ENCODE assay signal across 2 cellular contexts in the genomic region with DNA sequence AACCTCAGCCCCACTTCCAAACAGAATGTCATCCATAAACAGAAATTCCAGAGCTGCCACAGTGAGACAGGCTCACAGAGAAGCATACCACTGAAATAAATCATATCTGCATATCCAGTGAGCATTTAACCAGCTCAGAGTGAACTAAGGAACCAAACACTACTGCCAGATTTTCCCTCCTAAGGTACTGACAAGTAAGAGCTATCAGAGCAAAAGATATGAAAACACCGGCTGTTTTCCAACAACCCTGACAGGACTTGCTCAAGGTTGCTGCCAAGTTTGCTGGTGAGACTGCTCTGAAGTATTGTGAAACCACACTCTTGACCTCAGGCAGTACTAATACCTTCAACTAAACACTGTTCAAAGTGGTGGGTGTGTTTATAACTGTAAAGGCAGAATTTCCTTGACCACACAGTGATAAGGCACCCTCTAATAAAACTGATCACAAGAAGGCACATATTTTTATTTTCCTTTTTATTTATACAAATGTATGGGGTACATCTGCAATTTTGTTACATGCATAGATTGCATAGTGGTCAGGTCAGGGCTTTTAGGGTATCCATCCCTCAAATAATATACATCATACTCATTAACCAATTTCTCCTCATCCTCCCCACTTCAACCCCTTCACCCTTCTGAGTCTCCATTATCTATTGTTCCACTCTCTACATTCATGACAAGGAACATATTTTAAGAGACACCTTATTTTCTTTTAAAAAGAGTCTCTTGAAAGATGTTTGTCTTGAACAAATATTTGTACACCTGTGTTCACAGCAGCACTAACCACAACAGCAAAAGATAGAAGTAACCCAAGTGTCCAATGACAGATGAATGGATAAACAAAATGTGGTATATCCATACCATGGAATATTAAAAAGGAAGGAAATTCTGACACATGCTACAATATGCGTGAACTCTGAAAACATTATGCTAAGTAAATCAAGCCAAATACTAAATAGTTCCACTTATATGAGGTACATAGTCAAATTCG.
TF ChIP-seq lines count a peak whose summit lies in the region.

No MANE protein-coding gene starts in this region.

TF ChIP-seq in liver, 16 proteins besides CTCF, POLR2A, EP300 and RAD21 (continued from another document):
- TF ChIP-seq, protein P1, sequence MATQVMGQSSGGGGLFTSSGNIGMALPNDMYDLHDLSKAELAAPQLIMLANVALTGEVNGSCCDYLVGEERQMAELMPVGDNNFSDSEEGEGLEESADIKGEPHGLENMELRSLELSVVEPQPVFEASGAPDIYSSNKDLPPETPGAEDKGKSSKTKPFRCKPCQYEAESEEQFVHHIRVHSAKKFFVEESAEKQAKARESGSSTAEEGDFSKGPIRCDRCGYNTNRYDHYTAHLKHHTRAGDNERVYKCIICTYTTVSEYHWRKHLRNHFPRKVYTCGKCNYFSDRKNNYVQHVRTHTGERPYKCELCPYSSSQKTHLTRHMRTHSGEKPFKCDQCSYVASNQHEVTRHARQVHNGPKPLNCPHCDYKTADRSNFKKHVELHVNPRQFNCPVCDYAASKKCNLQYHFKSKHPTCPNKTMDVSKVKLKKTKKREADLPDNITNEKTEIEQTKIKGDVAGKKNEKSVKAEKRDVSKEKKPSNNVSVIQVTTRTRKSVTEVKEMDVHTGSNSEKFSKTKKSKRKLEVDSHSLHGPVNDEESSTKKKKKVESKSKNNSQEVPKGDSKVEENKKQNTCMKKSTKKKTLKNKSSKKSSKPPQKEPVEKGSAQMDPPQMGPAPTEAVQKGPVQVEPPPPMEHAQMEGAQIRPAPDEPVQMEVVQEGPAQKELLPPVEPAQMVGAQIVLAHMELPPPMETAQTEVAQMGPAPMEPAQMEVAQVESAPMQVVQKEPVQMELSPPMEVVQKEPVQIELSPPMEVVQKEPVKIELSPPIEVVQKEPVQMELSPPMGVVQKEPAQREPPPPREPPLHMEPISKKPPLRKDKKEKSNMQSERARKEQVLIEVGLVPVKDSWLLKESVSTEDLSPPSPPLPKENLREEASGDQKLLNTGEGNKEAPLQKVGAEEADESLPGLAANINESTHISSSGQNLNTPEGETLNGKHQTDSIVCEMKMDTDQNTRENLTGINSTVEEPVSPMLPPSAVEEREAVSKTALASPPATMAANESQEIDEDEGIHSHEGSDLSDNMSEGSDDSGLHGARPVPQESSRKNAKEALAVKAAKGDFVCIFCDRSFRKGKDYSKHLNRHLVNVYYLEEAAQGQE (IDR thresholded peaks at IDR 0.05) = no peak
- TF ChIP-seq HNF4A (conservative IDR thresholded peaks at IDR 0.05) = peak; percentile 30 to 55
- TF ChIP-seq FOXA2 (IDR thresholded peaks at IDR 0.05) = peak; percentile 1
- TF ChIP-seq, protein P2, sequence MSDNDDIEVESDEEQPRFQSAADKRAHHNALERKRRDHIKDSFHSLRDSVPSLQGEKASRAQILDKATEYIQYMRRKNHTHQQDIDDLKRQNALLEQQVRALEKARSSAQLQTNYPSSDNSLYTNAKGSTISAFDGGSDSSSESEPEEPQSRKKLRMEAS (IDR thresholded peaks at IDR 0.05) = no peak
- no peak for TF ChIP-seq FOXA1 (IDR thresholded peaks at IDR 0.05)
- TF ChIP-seq JUND (IDR thresholded peaks at IDR 0.05) = peak; percentile 11 to 52
- TF ChIP-seq HNF4G (IDR thresholded peaks at IDR 0.05) = no peak
- TF ChIP-seq, protein P3, sequence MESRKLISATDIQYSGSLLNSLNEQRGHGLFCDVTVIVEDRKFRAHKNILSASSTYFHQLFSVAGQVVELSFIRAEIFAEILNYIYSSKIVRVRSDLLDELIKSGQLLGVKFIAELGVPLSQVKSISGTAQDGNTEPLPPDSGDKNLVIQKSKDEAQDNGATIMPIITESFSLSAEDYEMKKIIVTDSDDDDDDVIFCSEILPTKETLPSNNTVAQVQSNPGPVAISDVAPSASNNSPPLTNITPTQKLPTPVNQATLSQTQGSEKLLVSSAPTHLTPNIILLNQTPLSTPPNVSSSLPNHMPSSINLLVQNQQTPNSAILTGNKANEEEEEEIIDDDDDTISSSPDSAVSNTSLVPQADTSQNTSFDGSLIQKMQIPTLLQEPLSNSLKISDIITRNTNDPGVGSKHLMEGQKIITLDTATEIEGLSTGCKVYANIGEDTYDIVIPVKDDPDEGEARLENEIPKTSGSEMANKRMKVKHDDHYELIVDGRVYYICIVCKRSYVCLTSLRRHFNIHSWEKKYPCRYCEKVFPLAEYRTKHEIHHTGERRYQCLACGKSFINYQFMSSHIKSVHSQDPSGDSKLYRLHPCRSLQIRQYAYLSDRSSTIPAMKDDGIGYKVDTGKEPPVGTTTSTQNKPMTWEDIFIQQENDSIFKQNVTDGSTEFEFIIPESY (IDR thresholded peaks at IDR 0.05) = no peak

TF ChIP-seq in GM23338, 12 proteins besides CTCF, POLR2A, EP300 and RAD21 (continued from another document):
- TF ChIP-seq, protein P4, sequence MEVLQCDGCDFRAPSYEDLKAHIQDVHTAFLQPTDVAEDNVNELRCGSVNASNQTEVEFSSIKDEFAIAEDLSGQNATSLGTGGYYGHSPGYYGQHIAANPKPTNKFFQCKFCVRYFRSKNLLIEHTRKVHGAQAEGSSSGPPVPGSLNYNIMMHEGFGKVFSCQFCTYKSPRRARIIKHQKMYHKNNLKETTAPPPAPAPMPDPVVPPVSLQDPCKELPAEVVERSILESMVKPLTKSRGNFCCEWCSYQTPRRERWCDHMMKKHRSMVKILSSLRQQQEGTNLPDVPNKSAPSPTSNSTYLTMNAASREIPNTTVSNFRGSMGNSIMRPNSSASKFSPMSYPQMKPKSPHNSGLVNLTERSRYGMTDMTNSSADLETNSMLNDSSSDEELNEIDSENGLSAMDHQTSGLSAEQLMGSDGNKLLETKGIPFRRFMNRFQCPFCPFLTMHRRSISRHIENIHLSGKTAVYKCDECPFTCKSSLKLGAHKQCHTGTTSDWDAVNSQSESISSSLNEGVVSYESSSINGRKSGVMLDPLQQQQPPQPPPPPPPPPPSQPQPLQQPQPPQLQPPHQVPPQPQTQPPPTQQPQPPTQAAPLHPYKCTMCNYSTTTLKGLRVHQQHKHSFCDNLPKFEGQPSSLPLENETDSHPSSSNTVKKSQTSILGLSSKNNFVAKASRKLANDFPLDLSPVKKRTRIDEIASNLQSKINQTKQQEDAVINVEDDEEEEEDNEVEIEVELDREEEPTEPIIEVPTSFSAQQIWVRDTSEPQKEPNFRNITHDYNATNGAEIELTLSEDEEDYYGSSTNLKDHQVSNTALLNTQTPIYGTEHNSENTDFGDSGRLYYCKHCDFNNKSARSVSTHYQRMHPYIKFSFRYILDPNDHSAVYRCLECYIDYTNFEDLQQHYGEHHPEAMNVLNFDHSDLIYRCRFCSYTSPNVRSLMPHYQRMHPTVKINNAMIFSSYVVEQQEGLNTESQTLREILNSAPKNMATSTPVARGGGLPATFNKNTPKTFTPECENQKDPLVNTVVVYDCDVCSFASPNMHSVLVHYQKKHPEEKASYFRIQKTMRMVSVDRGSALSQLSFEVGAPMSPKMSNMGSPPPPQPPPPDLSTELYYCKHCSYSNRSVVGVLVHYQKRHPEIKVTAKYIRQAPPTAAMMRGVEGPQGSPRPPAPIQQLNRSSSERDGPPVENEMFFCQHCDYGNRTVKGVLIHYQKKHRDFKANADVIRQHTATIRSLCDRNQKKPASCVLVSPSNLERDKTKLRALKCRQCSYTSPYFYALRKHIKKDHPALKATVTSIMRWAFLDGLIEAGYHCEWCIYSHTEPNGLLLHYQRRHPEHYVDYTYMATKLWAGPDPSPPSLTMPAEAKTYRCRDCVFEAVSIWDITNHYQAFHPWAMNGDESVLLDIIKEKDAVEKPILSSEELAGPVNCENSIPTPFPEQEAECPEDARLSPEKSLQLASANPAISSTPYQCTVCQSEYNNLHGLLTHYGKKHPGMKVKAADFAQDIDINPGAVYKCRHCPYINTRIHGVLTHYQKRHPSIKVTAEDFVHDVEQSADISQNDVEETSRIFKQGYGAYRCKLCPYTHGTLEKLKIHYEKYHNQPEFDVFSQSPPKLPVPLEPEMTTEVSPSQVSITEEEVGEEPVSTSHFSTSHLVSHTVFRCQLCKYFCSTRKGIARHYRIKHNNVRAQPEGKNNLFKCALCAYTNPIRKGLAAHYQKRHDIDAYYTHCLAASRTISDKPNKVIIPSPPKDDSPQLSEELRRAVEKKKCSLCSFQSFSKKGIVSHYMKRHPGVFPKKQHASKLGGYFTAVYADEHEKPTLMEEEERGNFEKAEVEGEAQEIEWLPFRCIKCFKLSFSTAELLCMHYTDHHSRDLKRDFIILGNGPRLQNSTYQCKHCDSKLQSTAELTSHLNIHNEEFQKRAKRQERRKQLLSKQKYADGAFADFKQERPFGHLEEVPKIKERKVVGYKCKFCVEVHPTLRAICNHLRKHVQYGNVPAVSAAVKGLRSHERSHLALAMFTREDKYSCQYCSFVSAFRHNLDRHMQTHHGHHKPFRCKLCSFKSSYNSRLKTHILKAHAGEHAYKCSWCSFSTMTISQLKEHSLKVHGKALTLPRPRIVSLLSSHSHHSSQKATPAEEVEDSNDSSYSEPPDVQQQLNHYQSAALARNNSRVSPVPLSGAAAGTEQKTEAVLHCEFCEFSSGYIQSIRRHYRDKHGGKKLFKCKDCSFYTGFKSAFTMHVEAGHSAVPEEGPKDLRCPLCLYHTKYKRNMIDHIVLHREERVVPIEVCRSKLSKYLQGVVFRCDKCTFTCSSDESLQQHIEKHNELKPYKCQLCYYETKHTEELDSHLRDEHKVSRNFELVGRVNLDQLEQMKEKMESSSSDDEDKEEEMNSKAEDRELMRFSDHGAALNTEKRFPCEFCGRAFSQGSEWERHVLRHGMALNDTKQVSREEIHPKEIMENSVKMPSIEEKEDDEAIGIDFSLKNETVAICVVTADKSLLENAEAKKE (CRISPR knock-in tag; IDR thresholded peaks at IDR 0.05) = no peak
- TF ChIP-seq POLR2AphosphoS5 (IDR thresholded peaks at IDR 0.05; ENCODE audit: low read depth) = no peak
- no peak for TF ChIP-seq EZH2phosphoT487 (IDR thresholded peaks at IDR 0.05; ENCODE audit: unreplicated experiment)
- TF ChIP-seq, protein P5, sequence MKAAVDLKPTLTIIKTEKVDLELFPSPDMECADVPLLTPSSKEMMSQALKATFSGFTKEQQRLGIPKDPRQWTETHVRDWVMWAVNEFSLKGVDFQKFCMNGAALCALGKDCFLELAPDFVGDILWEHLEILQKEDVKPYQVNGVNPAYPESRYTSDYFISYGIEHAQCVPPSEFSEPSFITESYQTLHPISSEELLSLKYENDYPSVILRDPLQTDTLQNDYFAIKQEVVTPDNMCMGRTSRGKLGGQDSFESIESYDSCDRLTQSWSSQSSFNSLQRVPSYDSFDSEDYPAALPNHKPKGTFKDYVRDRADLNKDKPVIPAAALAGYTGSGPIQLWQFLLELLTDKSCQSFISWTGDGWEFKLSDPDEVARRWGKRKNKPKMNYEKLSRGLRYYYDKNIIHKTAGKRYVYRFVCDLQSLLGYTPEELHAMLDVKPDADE (IDR thresholded peaks at IDR 0.05) = no peak
- TF ChIP-seq, protein P1 (IDR thresholded peaks at IDR 0.05; ENCODE audit: unreplicated experiment) = no peak
- no peak for TF ChIP-seq NANOG (IDR thresholded peaks at IDR 0.05; ENCODE audit: borderline replicate concordance)
TF ChIP-seq in GM23338: peak in this region for 0.
